1 cellular context compared by ENCODE assay signal in genomic region chr22:30802202-30803166, GRCh38.
A peak's percentile ranks its signal among the peaks of the same experiment; 100 is the strongest.
TF ChIP-seq lines count a peak whose summit lies in the region.

No MANE protein-coding gene starts in this region.

TF ChIP-seq in HEK293, 187 proteins besides CTCF, POLR2A, EP300 and RAD21 (continued from another document):
- TF ChIP-seq PRDM10 (tag by site-specific recombination; IDR thresholded peaks at IDR 0.05) (peak; percentile 92), ZNF629 (tag by site-specific recombination; IDR thresholded peaks at IDR 0.05) (peak; percentile 38; the same call in 1 of the 2 replicates), ZSCAN23 (tag by site-specific recombination; IDR thresholded peaks at IDR 0.05) (no peak), MZF1 (tag by site-specific recombination; IDR thresholded peaks at IDR 0.05; ENCODE audit: borderline replicate concordance) (no peak), KLF9 (tag by site-specific recombination; IDR thresholded peaks at IDR 0.05; ENCODE audit: low read depth) (peak; percentile 94), ZNF169 (tag by site-specific recombination; IDR thresholded peaks at IDR 0.05) (no peak), ZNF423 (tag by site-specific recombination; IDR thresholded peaks at IDR 0.05) (no peak), ZBTB6 (tag by site-specific recombination; IDR thresholded peaks at IDR 0.05) (no peak), KLF7 (tag by site-specific recombination; IDR thresholded peaks at IDR 0.05; ENCODE audit: borderline replicate concordance) (no peak), SCRT2 (tag by site-specific recombination; IDR thresholded peaks at IDR 0.05) (no peak), ZSCAN16 (tag by site-specific recombination; IDR thresholded peaks at IDR 0.05) (no peak), ZNF404 (tag by site-specific recombination; IDR thresholded peaks at IDR 0.05) (no peak), EGR2 (tag by site-specific recombination; IDR thresholded peaks at IDR 0.05; ENCODE audit: low read depth) (no peak), HIC1 (tag by site-specific recombination; IDR thresholded peaks at IDR 0.05) (peak; percentile 50; the same call in 1 of the 2 replicates), ZNF239 (tag by site-specific recombination; IDR thresholded peaks at IDR 0.05) (no peak), ZBTB10 (tag by site-specific recombination; IDR thresholded peaks at IDR 0.05) (no peak), ZNF704 (tag by site-specific recombination; IDR thresholded peaks at IDR 0.05) (no peak), ZNF138 (tag by site-specific recombination; IDR thresholded peaks at IDR 0.05; ENCODE audit: borderline replicate concordance) (no peak), AEBP2 (tag by site-specific recombination; IDR thresholded peaks at IDR 0.05; ENCODE audit: borderline replicate concordance) (no peak), SP2 (tag by site-specific recombination; IDR thresholded peaks at IDR 0.05) (peak; percentile 68), ZNF571 (tag by site-specific recombination; IDR thresholded peaks at IDR 0.05) (no peak), ZSCAN4 (tag by site-specific recombination; IDR thresholded peaks at IDR 0.05) (no peak), ZNF677 (tag by site-specific recombination; IDR thresholded peaks at IDR 0.05) (no peak), SP7 (tag by site-specific recombination; IDR thresholded peaks at IDR 0.05) (peak; percentile 54; the same call in 1 of the 2 replicates), ZNF350 (tag by site-specific recombination; IDR thresholded peaks at IDR 0.05) (no peak), ZBTB17 (tag by site-specific recombination; IDR thresholded peaks at IDR 0.05) (peak; percentile 95), ZNF585B (tag by site-specific recombination; IDR thresholded peaks at IDR 0.05) (no peak; the same call in 1 of the 2 replicates), ZNF596 (tag by site-specific recombination; IDR thresholded peaks at IDR 0.05) (no peak), SP3 (tag by site-specific recombination; IDR thresholded peaks at IDR 0.05) (peak; percentile 54; the same call in 1 of the 2 replicates), SETDB1 (IDR thresholded peaks at IDR 0.05; ENCODE audit: insufficient read length, low read length) (no peak), MEIS1 (CRISPR knock-in tag; IDR thresholded peaks at IDR 0.05; ENCODE audit: borderline replicate concordance) (no peak), ZNF549 (tag by site-specific recombination; IDR thresholded peaks at IDR 0.05) (no peak), ZNF37A (tag by site-specific recombination; IDR thresholded peaks at IDR 0.05) (no peak), ZNF501 (tag by site-specific recombination; IDR thresholded peaks at IDR 0.05) (no peak), ZFP37 (tag by site-specific recombination; IDR thresholded peaks at IDR 0.05) (peak; percentile 83; the same call in 1 of the 2 replicates), OSR2 (tag by site-specific recombination; IDR thresholded peaks at IDR 0.05) (no peak), ZNF830 (tag by site-specific recombination; IDR thresholded peaks at IDR 0.05; ENCODE audit: low read depth) (no peak), ZNF664 (tag by site-specific recombination; IDR thresholded peaks at IDR 0.05) (no peak), ZNF19 (tag by site-specific recombination; IDR thresholded peaks at IDR 0.05; ENCODE audit: low read depth) (no peak), IKZF3 (tag by site-specific recombination; IDR thresholded peaks at IDR 0.05) (peak; percentile 58), ZNF473 (tag by site-specific recombination; IDR thresholded peaks at IDR 0.05) (no peak), ZXDB (tag by site-specific recombination; IDR thresholded peaks at IDR 0.05) (peak; percentile 57; the same call in 1 of the 2 replicates), KLF10 (tag by site-specific recombination; IDR thresholded peaks at IDR 0.05) (peak; percentile 44; the same call in 1 of the 2 replicates), OVOL3 (tag by site-specific recombination; IDR thresholded peaks at IDR 0.05) (no peak), GLIS2 (tag by site-specific recombination; IDR thresholded peaks at IDR 0.05) (0 out of 2 replicates have a peak, but pooled peaks have one; percentile 60), ZNF701 (tag by site-specific recombination; IDR thresholded peaks at IDR 0.05) (no peak), ZNF658 (tag by site-specific recombination; IDR thresholded peaks at IDR 0.05) (no peak), ZNF530 (tag by site-specific recombination; IDR thresholded peaks at IDR 0.05; ENCODE audit: low read depth) (no peak), PBX3 (CRISPR knock-in tag; IDR thresholded peaks at IDR 0.05) (peak; percentile 97), ZNF266 (tag by site-specific recombination; IDR thresholded peaks at IDR 0.05; ENCODE audit: low read depth) (no peak), ZNF785 (tag by site-specific recombination; IDR thresholded peaks at IDR 0.05) (no peak), ZBTB21 (tag by site-specific recombination; IDR thresholded peaks at IDR 0.05) (no peak), GFI1B (tag by site-specific recombination; IDR thresholded peaks at IDR 0.05) (no peak), ZNF146 (tag by site-specific recombination; IDR thresholded peaks at IDR 0.05) (no peak)
